Comparison of ENCODE assay signal across 24 cellular contexts in the genomic region with DNA sequence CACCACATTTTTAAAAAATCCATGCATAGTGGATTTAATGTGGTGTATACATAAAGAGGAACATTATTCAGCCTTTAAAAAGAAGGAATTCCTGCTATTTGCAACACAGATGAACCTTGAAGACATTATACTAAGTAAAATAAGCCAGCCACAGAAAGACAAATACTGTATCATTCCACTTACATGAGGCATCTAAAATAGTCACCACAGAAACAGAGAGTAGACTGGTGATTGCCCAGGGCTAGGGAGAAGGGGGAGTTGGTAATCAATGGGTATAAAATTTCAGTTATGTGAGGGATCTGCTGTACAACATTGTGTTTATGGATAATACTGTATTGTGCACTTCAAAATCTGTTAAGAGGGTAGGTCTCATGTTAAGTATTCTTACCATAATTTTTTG. TPM values are rescaled to one million over a fixed set of nuclear protein-coding genes. Genes with fewer than 3 reads are reported as not detected.
"Had no signal": no experiment of that assay in that cellular context is flagged by ENCODE, and none has a peak within 500 bp of the region (broad histone marks: within the 10 kb centered on the region; RNA-seq: fewer than 3 reads in every experiment).

No MANE protein-coding gene starts in this region.

- H3K36me3 ChIP-seq: esophagus muscularis mucosa, left ventricle myocardium inferior, right lobe of liver, thyroid gland, upper lobe of left lung, vagina, WERI-Rb-1 had no signal

- H3K27me3 ChIP-seq: esophagus muscularis mucosa, right lobe of liver, thyroid gland, upper lobe of left lung, vagina had no signal

- H3K9me3 ChIP-seq: esophagus muscularis mucosa, right lobe of liver, thyroid gland, upper lobe of left lung, vagina had no signal

- H3K4me3 ChIP-seq: esophagus muscularis mucosa, left ventricle myocardium inferior, right lobe of liver, skin epidermis, thyroid gland, upper lobe of left lung, vagina had no signal

- H3K27ac ChIP-seq: esophagus muscularis mucosa, left ventricle myocardium inferior, right lobe of liver, skin epidermis, thyroid gland, upper lobe of left lung, vagina, WERI-Rb-1 had no signal

- H3K4me1 ChIP-seq: left ventricle myocardium inferior, right lobe of liver, thyroid gland, upper lobe of left lung, vagina had no signal

- ATAC-seq: activated CD4-positive, CD25-positive, alpha-beta regulatory T cell treated with anti-CD3 and anti-CD28 coated beads, Interleukin-2, amount 50 U/mL, for 24 hours; activated naive CD8-positive, alpha-beta T cell treated with anti-CD3 and anti-CD28 coated beads, Interleukin-2, amount 50 U/mL, for 24 hours; right lobe of liver; stimulated activated effector memory CD8-positive, alpha-beta T cell treated with anti-CD3 and anti-CD28 coated beads, Interleukin-12 subunit alpha, Interleukin-12 subunit beta, amount 100 ng/mL, for 72 hours; stimulated activated naive CD8-positive, alpha-beta T cell treated with anti-CD3 and anti-CD28 coated beads, Interleukin-15, amount 100 ng/mL, for 72 hours had no signal

- DNase-seq: activated CD4-positive, alpha-beta memory T cell treated with anti-CD3 and anti-CD28 coated beads for 36 hours; activated CD4-positive, alpha-beta T cell treated with anti-CD3 and anti-CD28 coated beads, Interleukin-2, amount 10 ng/mL, durations not matched to agents 24 days and 14 days; activated CD8-positive, alpha-beta memory T cell treated with anti-CD3 and anti-CD28 coated beads, Interleukin-2, amount 50 U/mL, for 48 hours; activated gamma-delta T cell treated with Interleukin-2 at 50 U/mL for 16 hours; activated naive CD8-positive, alpha-beta T cell treated with anti-CD3 and anti-CD28 coated beads, Interleukin-2, amount 50 U/mL, for 24 hours; activated T-cell treated with anti-CD3 and anti-CD28 coated beads, Interleukin-2, amount 50 U/mL, for 24 hours; dermis blood vessel endothelial cell; effector CD4-positive, alpha-beta T cell; left ventricle myocardium inferior; right lobe of liver; stimulated activated CD4-positive, alpha-beta T cell treated with anti-CD3 and anti-CD28 coated beads, Interleukin-4, amount 100 ng/mL, for 24 hours; stimulated activated naive CD8-positive, alpha-beta T cell treated with anti-CD3 and anti-CD28 coated beads, Interleukin-15, amount 100 ng/mL, for 72 hours; T1000; thyroid gland; upper lobe of left lung; WERI-Rb-1 had no signal

RNA-seq across cellular contexts. Expression of a gene that starts 10.0 kb away (rescaled TPM):
- total RNA-seq: activated CD4-positive, alpha-beta memory T cell treated with anti-CD3 and anti-CD28 coated beads for 36 hours; activated CD4-positive, alpha-beta T cell treated with anti-CD3 and anti-CD28 coated beads, Interleukin-2, amount 10 ng/mL, durations not matched to agents 24 days and 14 days; activated CD8-positive, alpha-beta memory T cell treated with anti-CD3 and anti-CD28 coated beads for 36 hours; osteoblast; renal cortical epithelial cell had no signal
